In genomic region chr17:79387783-79388182, GRCh38 we compare ENCODE assay signal across 15 cellular contexts.
DNase-seq lines count a peak whose midpoint lies in the region; ATAC-seq, FAIRE-seq and TF ChIP-seq lines count a peak whose summit lies in the region.
"Had no signal": no experiment of that assay in that cellular context is flagged by ENCODE, and none has a peak within 500 bp of the region (broad histone marks: within the 10 kb centered on the region; RNA-seq: fewer than 3 reads in every experiment).

No MANE protein-coding gene starts in this region.

- POLR2A ChIA-PET in HepG2 (lab: Yijun Ruan, JAX) = interaction anchor here (1.1 kb wide), 1 partner anchor 361 kb away, joined by 3 read pairs; no protein-coding TSS in a partner anchor

- H3K27ac ChIP-seq in HepG2 (ENCODE audit: extremely low read length, insufficient read depth, low read length) (no peak overlapping the region), right lobe of liver (no peak overlapping the region), WERI-Rb-1 (no peak overlapping the region)
- H3K27ac ChIP-seq: 22Rv1; BLaER1 treated with 17β-estradiol and CSF1 and Interleukin-3, amounts not matched to agents 10 nM and 100 nM; GM23248 had no signal

- H3K27me3 ChIP-seq in HepG2 (ENCODE audit: control insufficient read depth in 1 of 2, insufficient read depth in 2 of 2, low read length in 2 of 2) (peaks cover 21 to 77% of the 10 kb centered on the region in 2 experiments), right lobe of liver (peaks cover 0 to 5% of the 10 kb centered on the region in 2 donors), WERI-Rb-1 (ENCODE audit: insufficient read depth, low read depth, severe bottlenecking) (no peaks in the 10 kb centered on the region), bronchial epithelial cell (ENCODE audit: control insufficient read depth, insufficient read depth, low read length) (peaks cover 6% of the 10 kb centered on the region)

- H4K20me1 ChIP-seq in HepG2 (ENCODE audit: insufficient read depth, low read length) = no peaks in the 10 kb centered on the region; the same call in 1 of the 2 replicates

- TF ChIP-seq CTCF in HepG2 (CRISPR knock-in tag; IDR thresholded peaks at IDR 0.05) (no peak), right lobe of liver (IDR thresholded peaks at IDR 0.05) (no peak), WERI-Rb-1 (IDR thresholded peaks at IDR 0.05; ENCODE audit: low read depth, low read length) (0 out of 2 replicates have a peak, but pooled peaks have one; percentile 4), bronchial epithelial cell (IDR thresholded peaks at IDR 0.05; ENCODE audit: insufficient read depth, low read length, severe bottlenecking) (no peak)

- FAIRE-seq in HepG2 (lab: Jason Lieb, UNC) (no peak), bronchial epithelial cell (lab: Jason Lieb, UNC) (peak; percentile 91), urothelium cell line (lab: Jason Lieb, UNC) (peak; percentile 100)
- FAIRE-seq: GM18507, H54 had no signal

- no peak overlapping the region for H3K4me2 ChIP-seq in HepG2 (ENCODE audit: low read depth, low read length)

- no TSS peak for BruUV-seq in HepG2 (replicated peaks; lab: Mats Ljungman, UMichigan)

- no peak for TF ChIP-seq POLR2A in HepG2 (IDR thresholded peaks at IDR 0.05; ENCODE audit: insufficient read depth in 1 of 2, low read depth in 2 of 2, low read length in 2 of 2)
- TF ChIP-seq POLR2A in right lobe of liver (IDR thresholded peaks at IDR 0.05) = no peak

- 32% methylated on average over 6 of the region's 6 CpGs for WGBS in HepG2 (ENCODE audit: low lambda C conversion rate)
- 52% methylated on average over 4 of the region's 6 CpGs for WGBS in right lobe of liver (ENCODE audit: insufficient coverage, low coverage, low lambda C conversion rate, missing lambda C conversion rate)

- TF ChIP-seq RAD21 in HepG2 (CRISPR knock-in tag; IDR thresholded peaks at IDR 0.05) = no peak

- TF ChIP-seq EP300 in HepG2 (IDR thresholded peaks at IDR 0.05; ENCODE audit: low read depth in 2 of 2, low read length in 2 of 2) (no peak), HepG2 (CRISPR knock-in tag; IDR thresholded peaks at IDR 0.05; ENCODE audit: borderline replicate concordance) (no peak)

- no peaks in the 10 kb centered on the region for H3K4me1 ChIP-seq in HepG2 (ENCODE audit: insufficient read depth, low read length)
- H3K4me1 ChIP-seq in right lobe of liver = no peaks in the 10 kb centered on the region

- H3K79me2 ChIP-seq in HepG2 (ENCODE audit: insufficient read depth, low read length) = no peaks in the 10 kb centered on the region

- in situ Hi-C loops in HepG2 (cut with HindIII; ENCODE audit: extremely low pct_ligation_motif_present, low pct_unique_long_range_greater_than_20kb) = loop anchor here (5.0 kb wide), 2 partner anchors 200 to 300 kb away; no protein-coding TSS in a partner anchor

- no peak for ATAC-seq in HepG2
- ATAC-seq in right lobe of liver = no peak
- no peak for ATAC-seq in GM21381 (IDR thresholded peaks at IDR 0.05; ENCODE audit: unreplicated experiment)
- ATAC-seq in GM21786 (IDR thresholded peaks at IDR 0.05; ENCODE audit: unreplicated experiment) = no peak
- ATAC-seq in HG02763 (IDR thresholded peaks at IDR 0.05; ENCODE audit: unreplicated experiment) = no peak
- ATAC-seq: CD8-positive, alpha-beta T cell had no signal

- no peak overlapping the region for H2AFZ ChIP-seq in HepG2 (ENCODE audit: low read length)
- H2AFZ ChIP-seq: GM23248 had no signal

- H3K4me3 ChIP-seq in HepG2 (replicated peaks in 1 of 3; ENCODE audit: insufficient read depth in 1 of 3, low read depth in 2 of 3, low read length in 3 of 3) (no peak overlapping the region), right lobe of liver (no peak overlapping the region), WERI-Rb-1 (ENCODE audit: low read depth, low read length) (no peak overlapping the region), bronchial epithelial cell (ENCODE audit: low read depth, low read length) (no peak overlapping the region)
- H3K4me3 ChIP-seq: BLaER1 treated with 17β-estradiol and CSF1 and Interleukin-3, amounts not matched to agents 10 nM and 100 nM; GM23248 had no signal

- CTCF ChIA-PET in HepG2 (lab: Yijun Ruan, JAX; ENCODE audit: low intra/inter-chr PET ratio, low total read pairs) = interaction anchor here (1.8 kb wide), 1 partner anchor 300 kb away, joined by 15 read pairs; no protein-coding TSS in a partner anchor

- intact Hi-C loops in HepG2 (cut with micrococcal nuclease; ENCODE audit: unreplicated experiment) = no loop called here
- intact Hi-C loops in right lobe of liver (cut with DNase I) = loop anchor here (2.0 to 5.0 kb wide), 3 partner anchors 200 to 300 kb away; no protein-coding TSS in a partner anchor

- H3K9me3 ChIP-seq in HepG2 (ENCODE audit: low read length) (no peaks in the 10 kb centered on the region), right lobe of liver (no peaks in the 10 kb centered on the region), WERI-Rb-1 (ENCODE audit: severe bottlenecking) (peaks cover 8% of the 10 kb centered on the region)

- DNase-seq in HepG2 (ENCODE audit: low spot score) (no peak), right lobe of liver (no peak), WERI-Rb-1 (no peak), bronchial epithelial cell (ENCODE audit: low read depth) (no peak), urothelium cell line (ENCODE audit: low spot score) (no peak)
- DNase-seq: CD8-positive, alpha-beta T cell; GF-D8 had no signal

- H3K36me3 ChIP-seq in HepG2 (replicated peaks in 1 of 2; ENCODE audit: control insufficient read depth in 1 of 2, insufficient read depth in 2 of 2, low read length in 2 of 2) (no peaks in the 10 kb centered on the region), right lobe of liver (no peaks in the 10 kb centered on the region), WERI-Rb-1 (no peaks in the 10 kb centered on the region), bronchial epithelial cell (ENCODE audit: control insufficient read depth, insufficient read depth, low read length) (no peaks in the 10 kb centered on the region)
- H3K36me3 ChIP-seq: BLaER1 treated with 17β-estradiol and CSF1 and Interleukin-3, amounts not matched to agents 10 nM and 100 nM had no signal

- H3K9ac ChIP-seq in HepG2 (ENCODE audit: insufficient read depth, low read depth, low read length) = no peak overlapping the region
- H3K9ac ChIP-seq: BLaER1 treated with 17β-estradiol and CSF1 and Interleukin-3, amounts not matched to agents 10 nM and 100 nM; GM23248 had no signal

TF ChIP-seq in HepG2, 621 proteins besides CTCF, POLR2A, EP300 and RAD21:
- TF ChIP-seq ZNF605 (CRISPR knock-in tag; IDR thresholded peaks at IDR 0.05) (no peak), MNT (IDR thresholded peaks at IDR 0.05) (peak; percentile 94), ZFP36 (IDR thresholded peaks at IDR 0.05; ENCODE audit: borderline replicate concordance, low read depth, low read length, partially characterized antibody) (no peak), KAT7 (CRISPR knock-in tag; IDR thresholded peaks at IDR 0.05; ENCODE audit: borderline replicate concordance) (no peak), SKIL (CRISPR knock-in tag; IDR thresholded peaks at IDR 0.05; ENCODE audit: borderline replicate concordance) (0 out of 2 replicates have a peak, but pooled peaks have one; percentile 31), ZNF441 (CRISPR knock-in tag; IDR thresholded peaks at IDR 0.05; ENCODE audit: borderline replicate concordance) (no peak), ZNF776 (CRISPR knock-in tag; IDR thresholded peaks at IDR 0.05) (0 out of 2 replicates have a peak, but pooled peaks have one; percentile 23), ZNF501 (CRISPR knock-in tag; IDR thresholded peaks at IDR 0.05) (no peak), PPARG (CRISPR knock-in tag; conservative IDR thresholded peaks at IDR 0.05) (no peak)
